In the genomic region with DNA sequence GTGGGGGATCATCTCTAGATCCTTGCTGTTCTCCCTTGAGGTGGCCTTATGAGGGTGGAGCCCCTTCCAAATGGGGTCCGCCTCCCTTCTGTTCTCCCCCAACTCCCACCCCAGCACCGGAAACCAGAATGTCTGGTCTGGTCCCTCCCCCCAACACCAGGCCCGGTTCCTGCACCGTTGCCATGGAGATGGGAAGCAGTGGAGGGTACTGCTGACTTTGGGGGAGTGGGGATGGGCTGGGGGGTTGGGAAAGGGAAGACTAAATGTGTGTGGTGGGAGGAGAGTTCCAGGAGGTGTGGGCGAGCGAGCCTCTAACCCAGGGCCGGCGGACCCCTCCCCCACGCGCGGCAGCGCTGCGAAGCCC, we compare ENCODE assay signal across 1 cellular context.
A peak's percentile ranks its signal among the peaks of the same experiment; 100 is the strongest.
TF ChIP-seq lines count a peak whose summit lies in the region.

No MANE protein-coding gene starts in this region.

TF ChIP-seq in H1, 55 proteins besides CTCF, POLR2A, EP300 and RAD21:
- no peak for TF ChIP-seq ZNF274 (IDR thresholded peaks at IDR 0.05; ENCODE audit: borderline replicate concordance, extremely low read depth, low read length)
- TF ChIP-seq YY1 (IDR thresholded peaks at IDR 0.05; ENCODE audit: low read depth, low read length): no peak
- TF ChIP-seq EGR1 (IDR thresholded peaks at IDR 0.05; ENCODE audit: borderline replicate concordance, low read depth, low read length): peak; percentile 53; the same call in 1 of the 2 replicates
- 0 out of 4 replicates have a peak, but pooled peaks of 1 of the 2 experiments have one; percentile 27 for TF ChIP-seq HDAC2 (IDR thresholded peaks at IDR 0.05; ENCODE audit: borderline replicate concordance in 1 of 2, low read depth in 2 of 2, low read length in 2 of 2)
- TF ChIP-seq CREB1 (IDR thresholded peaks at IDR 0.05): no peak
- TF ChIP-seq SP1 (IDR thresholded peaks at IDR 0.05; ENCODE audit: low read depth, low read length): no peak
- TF ChIP-seq EZH2 (IDR thresholded peaks at IDR 0.05; ENCODE audit: low read depth, low read length, severe bottlenecking): no peak
- no peak for TF ChIP-seq POLR2AphosphoS5 (IDR thresholded peaks at IDR 0.05; ENCODE audit: low read depth, low read length)
- TF ChIP-seq SIN3A (conservative IDR thresholded peaks at IDR 0.05 in 1 of 2, IDR thresholded peaks at IDR 0.05 in 1 of 2; ENCODE audit: low read depth in 1 of 2, low read length in 2 of 2): 0 out of 4 replicates have a peak, but pooled peaks of 1 of the 2 experiments have one; percentile 76
- no peak for TF ChIP-seq TEAD4 (IDR thresholded peaks at IDR 0.05; ENCODE audit: low read depth, low read length)
